In genomic region chr19:37014456-37014855, GRCh38 we compare ENCODE assay signal across 9 cellular contexts.
"Had no signal": no experiment of that assay in that cellular context is flagged by ENCODE, and none has a peak within 500 bp of the region (broad histone marks: within the 10 kb centered on the region; RNA-seq: fewer than 3 reads in every experiment).

No MANE protein-coding gene starts in this region.

- DNase-seq: GM23248, GOT3, H7, H9, HCEC 1CT, HFFc6 had no signal

- ATAC-seq: GM23338, HCT116 had no signal

- H3K4me2 ChIP-seq: GM23338 had no signal

- H3K36me3 ChIP-seq: HAP-1 had no signal

- H2AFZ ChIP-seq: GM23248, GM23338 had no signal

- H3K9ac ChIP-seq: GM23248 had no signal

- H3K4me1 ChIP-seq: HAP-1 had no signal

- H3K9me3 ChIP-seq: HAP-1 had no signal

- H3K27ac ChIP-seq: GM23248 had no signal

- H3K4me3 ChIP-seq: GM23248, GM23338, HAP-1 had no signal
